20 cellular contexts compared by ENCODE assay signal in genomic region chr7:142722289-142722794, GRCh38. TPM values are rescaled to one million over a fixed set of nuclear protein-coding genes. Genes with fewer than 3 reads are reported as not detected.
DNase-seq lines count a peak whose midpoint lies in the region; ATAC-seq and TF ChIP-seq lines count a peak whose summit lies in the region.
"Had no signal": no experiment of that assay in that cellular context is flagged by ENCODE, and none has a peak within 500 bp of the region (broad histone marks: within the 10 kb centered on the region; RNA-seq: fewer than 3 reads in every experiment).

No MANE protein-coding gene starts in this region.

- TF ChIP-seq CTCF in MM.1S (IDR thresholded peaks at IDR 0.05; ENCODE audit: low read length), result no peak

- no peaks in the 10 kb centered on the region for H3K4me1 ChIP-seq in MM.1S (ENCODE audit: low read length)
- no peaks in the 10 kb centered on the region for H3K4me1 ChIP-seq in thymus (ENCODE audit: control insufficient read depth, insufficient read depth, low read length)
- H3K4me1 ChIP-seq: esophagus squamous epithelium, heart left ventricle, right atrium auricular region, tibial nerve had no signal

- no peaks in the 10 kb centered on the region for H3K36me3 ChIP-seq in MM.1S (replicated peaks; ENCODE audit: insufficient read depth, low read length)
- H3K36me3 ChIP-seq in thymus (ENCODE audit: control insufficient read depth, insufficient read depth), result no peaks in the 10 kb centered on the region
- H3K36me3 ChIP-seq: esophagus squamous epithelium, heart left ventricle, right atrium auricular region, tibial nerve had no signal

- intact Hi-C loops in activated naive CD4-positive, alpha-beta T cell treated with anti-CD3 and anti-CD28 coated beads for 36 hours (cut with micrococcal nuclease), result no loop called here

- no peaks in the 10 kb centered on the region for H4K20me1 ChIP-seq in MM.1S (ENCODE audit: insufficient read depth, low read length)

- H3K36me3 Mint-ChIP-seq in activated naive CD4-positive, alpha-beta T cell treated with anti-CD3 and anti-CD28 coated beads for 36 hours (ENCODE audit: low read depth), result no peaks in the 10 kb centered on the region
- H3K36me3 Mint-ChIP-seq in activated naive CD4-positive, alpha-beta T cell treated with anti-CD3 and anti-CD28 coated beads, Interleukin-2, amount 50 U/mL, for 72 hours, result no peaks in the 10 kb centered on the region
- H3K36me3 Mint-ChIP-seq in central memory CD8-positive, alpha-beta T cell (ENCODE audit: insufficient read depth), result peaks cover 9% of the 10 kb centered on the region

- CTCF ChIA-PET in activated naive CD4-positive, alpha-beta T cell treated with anti-CD3 and anti-CD28 coated beads for 36 hours (lab: Charles Lee), result no interaction called here

- peak overlapping the region; percentile 17; the same call in 1 of the 2 replicates for H3K9ac ChIP-seq in MM.1S (ENCODE audit: low read length)

- no peak for DNase-seq in activated naive CD4-positive, alpha-beta T cell treated with anti-CD3 and anti-CD28 coated beads for 36 hours
- DNase-seq in activated naive CD4-positive, alpha-beta T cell treated with anti-CD3 and anti-CD28 coated beads, Interleukin-2, amount 50 U/mL, for 72 hours (ENCODE audit: low spot score in 2 of 2), result no peak
- peak; percentile 26 for DNase-seq in MM.1S
- no peak for DNase-seq in central memory CD8-positive, alpha-beta T cell (ENCODE audit: low spot score in 2 of 2)
- no peak for DNase-seq in putamen (ENCODE audit: low spot score)
- DNase-seq: activated CD4-positive, CD25-positive, alpha-beta regulatory T cell; body of pancreas; esophagus squamous epithelium; heart left ventricle; islet precursor cell; KG1; mesenchymal stem cell; NCI-H1417; NCI-H345 had no signal

- H3K9me2 ChIP-seq in MM.1S (replicated peaks; ENCODE audit: insufficient read depth, low read length), result no peaks in the 10 kb centered on the region

- H2AFZ ChIP-seq in MM.1S (ENCODE audit: low read length), result peak overlapping the region; percentile 63

- H3K27me3 ChIP-seq in MM.1S (replicated peaks; ENCODE audit: insufficient read depth, low read length) (no peaks in the 10 kb centered on the region), thymus (ENCODE audit: control insufficient read depth, insufficient read depth) (no peaks in the 10 kb centered on the region)
- H3K27me3 ChIP-seq: body of pancreas, right atrium auricular region, tibial nerve had no signal

- H3K27ac Mint-ChIP-seq in activated naive CD4-positive, alpha-beta T cell treated with anti-CD3 and anti-CD28 coated beads for 36 hours, result peak overlapping the region; percentile 68
- peak overlapping the region in 1 of 2 donors; percentile 77 for H3K27ac Mint-ChIP-seq in activated naive CD4-positive, alpha-beta T cell treated with anti-CD3 and anti-CD28 coated beads, Interleukin-2, amount 50 U/mL, for 72 hours
- H3K27ac Mint-ChIP-seq in central memory CD8-positive, alpha-beta T cell (ENCODE audit: low read depth), result peak overlapping the region; percentile 32

- H3K9me3 Mint-ChIP-seq in activated naive CD4-positive, alpha-beta T cell treated with anti-CD3 and anti-CD28 coated beads for 36 hours, result no peaks in the 10 kb centered on the region
- H3K9me3 Mint-ChIP-seq in activated naive CD4-positive, alpha-beta T cell treated with anti-CD3 and anti-CD28 coated beads, Interleukin-2, amount 50 U/mL, for 72 hours, result no peaks in the 10 kb centered on the region
- no peaks in the 10 kb centered on the region for H3K9me3 Mint-ChIP-seq in central memory CD8-positive, alpha-beta T cell

- no peaks in the 10 kb centered on the region for H3F3A ChIP-seq in MM.1S (ENCODE audit: insufficient read depth, low read length)

- 70% methylated on average over 15 of the region's 15 CpGs for WGBS in thymus

- H3K9me3 ChIP-seq in MM.1S (replicated peaks; ENCODE audit: insufficient read depth, low read length) (no peaks in the 10 kb centered on the region), thymus (ENCODE audit: control insufficient read depth) (no peaks in the 10 kb centered on the region)
- H3K9me3 ChIP-seq: body of pancreas, esophagus squamous epithelium, heart left ventricle, right atrium auricular region, tibial nerve had no signal

- H3K27ac ChIP-seq in MM.1S (ENCODE audit: low read length) (no peak overlapping the region), thymus (ENCODE audit: low read depth) (peak overlapping the region; percentile 8)
- H3K27ac ChIP-seq: body of pancreas, esophagus squamous epithelium, heart left ventricle, right atrium auricular region, tibial nerve had no signal

- peaks cover 10% of the 10 kb centered on the region for H3K4me1 Mint-ChIP-seq in activated naive CD4-positive, alpha-beta T cell treated with anti-CD3 and anti-CD28 coated beads for 36 hours (ENCODE audit: low read depth)
- peaks cover 26% of the 10 kb centered on the region for H3K4me1 Mint-ChIP-seq in central memory CD8-positive, alpha-beta T cell

- no peaks in the 10 kb centered on the region for H3K79me2 ChIP-seq in MM.1S (ENCODE audit: low read length)

- no peaks in the 10 kb centered on the region for H3K27me3 Mint-ChIP-seq in activated naive CD4-positive, alpha-beta T cell treated with anti-CD3 and anti-CD28 coated beads for 36 hours (ENCODE audit: low read depth)
- no peaks in the 10 kb centered on the region for H3K27me3 Mint-ChIP-seq in central memory CD8-positive, alpha-beta T cell

- H3K4me3 ChIP-seq in MM.1S (ENCODE audit: low read length), result peak overlapping the region; percentile 64
- peak overlapping the region; percentile 15 for H3K4me3 ChIP-seq in thymus (ENCODE audit: low read length)
- H3K4me3 ChIP-seq: body of pancreas, heart left ventricle, right atrium auricular region, tibial nerve had no signal

- peak overlapping the region; percentile 80 for H3K4me3 Mint-ChIP-seq in activated naive CD4-positive, alpha-beta T cell treated with anti-CD3 and anti-CD28 coated beads for 36 hours
- peak overlapping the region; percentile 70 for H3K4me3 Mint-ChIP-seq in central memory CD8-positive, alpha-beta T cell

- no peak for ATAC-seq in activated naive CD4-positive, alpha-beta T cell treated with anti-CD3 and anti-CD28 coated beads, Interleukin-2, amount 50 U/mL, for 72 hours
- no peak for ATAC-seq in central memory CD8-positive, alpha-beta T cell (replicated peaks; ENCODE audit: extremely low read depth, poor library complexity, severe bottlenecking)
- ATAC-seq in HG03571 (IDR thresholded peaks at IDR 0.05; ENCODE audit: unreplicated experiment), result no peak
- no peak for ATAC-seq in GM19395 (IDR thresholded peaks at IDR 0.05; ENCODE audit: unreplicated experiment)
- ATAC-seq: body of pancreas, heart left ventricle had no signal

- H3K4me2 ChIP-seq in MM.1S (ENCODE audit: low read depth, low read length), result peak overlapping the region; percentile 88

RNA-seq across cellular contexts. Expression of gene PRSS1, which starts 26.9 kb away (rescaled TPM):
- not detected for total RNA-seq in activated naive CD4-positive, alpha-beta T cell treated with anti-CD3 and anti-CD28 coated beads for 36 hours
- not detected for total RNA-seq in activated naive CD4-positive, alpha-beta T cell treated with anti-CD3 and anti-CD28 coated beads, Interleukin-2, amount 50 U/mL, for 72 hours
- 4.5 TPM for polyA plus RNA-seq in thymus
- total RNA-seq: dermis microvascular lymphatic vessel endothelial cell, esophagus squamous epithelium, right atrium auricular region had no signal

RNA-seq across cellular contexts. Expression of gene PRSS2, which starts 48.4 kb away (rescaled TPM):
- under 1 TPM in 1 of 2 experiments, not detected in 1; 0.50 TPM for total RNA-seq in activated naive CD4-positive, alpha-beta T cell treated with anti-CD3 and anti-CD28 coated beads for 36 hours
- under 1 TPM in 1 of 2 donors, not detected in 1; 0.82 TPM for total RNA-seq in activated naive CD4-positive, alpha-beta T cell treated with anti-CD3 and anti-CD28 coated beads, Interleukin-2, amount 50 U/mL, for 72 hours
- polyA plus RNA-seq in thymus, result 23.1 TPM
- total RNA-seq: dermis microvascular lymphatic vessel endothelial cell, esophagus squamous epithelium had no signal
